Comparison of ENCODE assay signal across 1 cellular context in the genomic region with DNA sequence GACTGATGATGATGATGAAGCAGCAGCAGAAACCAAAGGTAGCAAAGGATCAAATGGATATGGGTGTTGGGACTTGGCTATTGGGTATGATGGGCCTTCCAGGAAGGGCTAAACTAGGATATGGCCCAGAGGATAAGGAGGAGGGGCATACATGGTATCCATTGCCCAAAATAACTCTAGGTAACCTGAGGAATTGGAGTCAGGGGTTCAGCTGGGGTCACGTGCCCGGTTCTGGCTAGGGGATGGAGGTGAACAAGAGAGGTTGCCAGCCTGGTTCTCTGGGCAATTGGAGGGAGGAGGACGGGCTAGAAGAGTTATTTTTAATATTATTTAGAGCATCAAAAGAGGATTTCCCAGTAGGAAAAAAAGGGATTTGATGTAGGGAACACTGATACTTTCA.
TF ChIP-seq lines count a peak whose summit lies in the region.

No MANE protein-coding gene starts in this region.

TF ChIP-seq in HCT116, 20 proteins besides CTCF, POLR2A, EP300 and RAD21:
- TF ChIP-seq JUND (IDR thresholded peaks at IDR 0.05), result no peak
